In the genomic region with DNA sequence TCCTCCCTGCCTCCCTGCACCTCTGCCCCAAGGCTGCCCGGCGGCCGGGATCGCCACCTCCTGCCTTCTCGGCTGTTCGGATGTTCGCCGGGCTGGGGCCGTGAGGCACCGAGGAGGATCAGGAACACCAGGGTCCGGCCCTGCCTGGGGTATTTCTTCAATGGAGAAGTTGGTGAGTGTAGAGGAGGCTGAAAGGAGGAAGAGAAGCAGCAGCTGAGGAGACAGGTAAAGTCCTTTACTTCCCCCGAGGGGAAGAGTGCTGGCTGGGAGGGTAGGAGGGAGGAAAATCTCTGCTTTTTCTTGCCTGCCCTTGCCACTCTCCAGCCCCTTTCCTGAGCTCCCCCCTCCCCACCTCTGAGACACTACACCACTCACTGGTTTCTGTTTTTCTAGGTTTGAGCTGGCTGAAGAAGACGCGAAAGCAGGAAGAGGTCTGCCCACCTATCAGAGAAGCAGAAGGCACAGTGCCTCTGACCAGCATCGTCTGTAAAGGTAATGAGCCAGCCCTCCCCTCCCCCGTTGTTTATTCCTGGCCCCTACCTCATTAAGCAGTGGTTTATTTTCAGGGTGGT, we compare ENCODE assay signal across 8 cellular contexts. TPM values are rescaled to one million over a fixed set of nuclear protein-coding genes. Genes with fewer than 3 reads are reported as not detected.
DNase-seq lines count a peak whose midpoint lies in the region; ATAC-seq and TF ChIP-seq lines count a peak whose summit lies in the region.

No MANE protein-coding gene starts in this region.

- H3K9ac ChIP-seq in mucosa of stomach (ENCODE audit: low read length) = peak overlapping the region; percentile 88

- peak; percentile 41 for ATAC-seq in GM19438 (IDR thresholded peaks at IDR 0.05; ENCODE audit: low read depth, unreplicated experiment)
- ATAC-seq in HG03460 (IDR thresholded peaks at IDR 0.05; ENCODE audit: unreplicated experiment) = peak; percentile 43

- no peak for TF ChIP-seq POLR2A in uterus (IDR thresholded peaks at IDR 0.05)

- peak overlapping the region in 56 of 59 donors; percentile 36 to 92 (median 82) for H3K27ac ChIP-seq in dorsolateral prefrontal cortex
- peak overlapping the region; percentile 81 to 85 for H3K27ac ChIP-seq in uterus

- DNase-seq in Daoy (ENCODE audit: low read depth) (peak; percentile 12), T-helper 1 cell (peak in 3 of 5 donors; percentile 12 to 79 (median 19)), dorsolateral prefrontal cortex (no peak), uterus (no peak), DMS79 treated with DMSO at 0.1 percent for 48 hours (lab: John Stamatoyannopoulos, UW) (no peak)

- TF ChIP-seq CTCF in dorsolateral prefrontal cortex (IDR thresholded peaks at IDR 0.05 in 54 of 56, conservative IDR thresholded peaks at IDR 0.05 in 2 of 56; ENCODE audit: low read depth in 1 of 56, partially characterized antibody in 56 of 56) (no peak), uterus (IDR thresholded peaks at IDR 0.05) (no peak)

- H3K27me3 ChIP-seq in dorsolateral prefrontal cortex = no peaks in the 10 kb centered on the region
- no peaks in the 10 kb centered on the region for H3K27me3 ChIP-seq in mucosa of stomach (ENCODE audit: control insufficient read depth, insufficient read depth, low read length)
- H3K27me3 ChIP-seq in uterus = no peaks in the 10 kb centered on the region

- H3K36me3 ChIP-seq in mucosa of stomach (ENCODE audit: control insufficient read depth, insufficient read depth, low read length) (no peaks in the 10 kb centered on the region), uterus (no peaks in the 10 kb centered on the region)

- peaks cover 7% of the 10 kb centered on the region for H3K4me1 ChIP-seq in mucosa of stomach (ENCODE audit: control insufficient read depth, insufficient read depth, low read length)
- peaks cover 0 to 17% of the 10 kb centered on the region in 2 donors for H3K4me1 ChIP-seq in uterus

- no peaks in the 10 kb centered on the region for H3K9me3 ChIP-seq in mucosa of stomach (ENCODE audit: control insufficient read depth, low read length)
- H3K9me3 ChIP-seq in uterus = no peaks in the 10 kb centered on the region

- intact Hi-C loops in dorsolateral prefrontal cortex (cut with DNase I) (loop anchor here (1.0 to 5.0 kb wide), 3 partner anchors 252 to 1049 kb away; partner anchors contain the start of gene TM2D3 (in 1 of the 2)), uterus (cut with DNase I; ENCODE audit: low total_unique reads) (no loop called here)

- H3K4me3 ChIP-seq in dorsolateral prefrontal cortex (peak overlapping the region; percentile 78 to 100 (median 94)), mucosa of stomach (ENCODE audit: low read length) (peak overlapping the region; percentile 82), uterus (peak overlapping the region; percentile 73 to 98)

RNA-seq across cellular contexts. Expression of gene ASB7, which starts 0.5 kb away (rescaled TPM):
- total RNA-seq in Daoy (2014; rRNA removed; shearing (Covaris generic)) = 6.5 and 8.1 TPM in 2 replicates
- total RNA-seq in dorsolateral prefrontal cortex (10 to 100 TPM in 114 of 120 experiments, 1 to 10 TPM in 6; 7.9 to 18.5 (median 12.6) TPM), uterus (10 to 100 TPM; 15.0 to 27.7 (median 22.7) TPM)

RNA-seq across cellular contexts. Expression of gene LINS1, which starts 0.9 kb away (rescaled TPM):
- 12.3 and 37.6 TPM in 2 replicates for total RNA-seq in Daoy (2014; rRNA removed; shearing (Covaris generic))
- 10 to 100 TPM; 12.5 to 45.4 (median 28.1) TPM for total RNA-seq in dorsolateral prefrontal cortex
- 100 to 1,000 TPM in 1 of 4 donors, 10 to 100 TPM in 3; 17.4 to 108 (median 52.8) TPM for total RNA-seq in uterus

Comparison
In these comparisons a context has a peak if more than half of its experiments do, and no peak if none do; other contexts are left out.
1. DNase-seq: peak in Daoy (single experiment) and T-helper 1 cell (3 of 5); none in dorsolateral prefrontal cortex (0 of 10), uterus (0 of 2) and DMS79 treated with DMSO at 0.1 percent for 48 hours (single experiment).
2. Peak in every context shown above with its lines, with median percentiles within 50 percentile points of each other: H3K4me3 ChIP-seq.